Comparison of ENCODE assay signal across 13 cellular contexts in the genomic region with DNA sequence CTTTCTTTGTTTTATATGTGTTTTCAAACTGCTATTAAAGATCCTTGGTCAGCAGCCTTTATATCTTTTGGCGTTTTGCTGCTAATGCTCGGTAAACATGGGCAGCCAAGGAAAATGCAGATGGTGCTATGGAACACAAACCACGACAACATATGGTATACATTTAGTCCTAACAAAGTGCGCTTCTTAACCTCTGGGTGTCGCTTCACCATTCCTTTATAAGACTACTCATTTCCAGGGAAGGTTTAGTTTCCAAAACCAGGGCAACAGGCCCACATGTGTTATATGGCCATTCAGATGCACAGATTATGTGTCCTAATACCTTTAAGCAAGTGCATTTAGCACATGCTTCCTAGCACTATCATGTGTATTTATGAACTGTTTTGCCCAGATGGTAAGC. TPM values are rescaled to one million over a fixed set of nuclear protein-coding genes. Genes with fewer than 3 reads are reported as not detected.
A peak's percentile ranks its signal among the peaks of the same experiment; 100 is the strongest.
DNase-seq lines count a peak whose midpoint lies in the region; FAIRE-seq and TF ChIP-seq lines count a peak whose summit lies in the region.
"Had no signal": no experiment of that assay in that cellular context is flagged by ENCODE, and none has a peak within 500 bp of the region (broad histone marks: within the 10 kb centered on the region; RNA-seq: fewer than 3 reads in every experiment).

No MANE protein-coding gene starts in this region.

- peaks cover 66% of the 10 kb centered on the region for H3K27me3 ChIP-seq in astrocyte (ENCODE audit: insufficient read depth, low read length)

- no peak overlapping the region for H3K4me2 ChIP-seq in astrocyte (ENCODE audit: low read length)

- H3K9ac ChIP-seq in astrocyte (ENCODE audit: low read length) = no peak overlapping the region
- H3K9ac ChIP-seq: parathyroid adenoma had no signal

- H3K4me1 Mint-ChIP-seq in astrocyte (ENCODE audit: low read depth, unreplicated experiment) = no peaks in the 10 kb centered on the region

- peak; percentile 39 for TF ChIP-seq CTCF in astrocyte (IDR thresholded peaks at IDR 0.05; ENCODE audit: insufficient read depth, low read depth, low read length)

- peaks cover 62% of the 10 kb centered on the region for H3K27me3 Mint-ChIP-seq in astrocyte (ENCODE audit: low read depth, unreplicated experiment)

- no peaks in the 10 kb centered on the region for H3K4me1 ChIP-seq in astrocyte (ENCODE audit: insufficient read depth, low read length)
- H3K4me1 ChIP-seq: parathyroid adenoma had no signal

- no peak overlapping the region for H3K27ac ChIP-seq in astrocyte (ENCODE audit: low read depth, low read length)
- H3K27ac ChIP-seq: parathyroid adenoma had no signal

- DNase-seq in EL (peak; percentile 57), Kasumi-1 (lab: John Stamatoyannopoulos, UW) (peak; percentile 13 to 37), astrocyte (ENCODE audit: low read depth) (no peak), left kidney (ENCODE audit: low read depth, low spot score) (peak; percentile 32), amygdala (lab: John Stamatoyannopoulos, UW) (no peak), NCI-H2029 (lab: John Stamatoyannopoulos, UW) (no peak), midbrain (lab: John Stamatoyannopoulos, UW) (no peak), HuH-7 (ENCODE audit: low spot score) (no peak)
- DNase-seq: activated naive CD4-positive, alpha-beta T cell treated with anti-CD3 and anti-CD28 coated beads, Interleukin-2, amount 50 U/mL, for 16 hours; Calu3; hypothalamus; NCI-H345 had no signal

- no peaks in the 10 kb centered on the region for H3K36me3 Mint-ChIP-seq in astrocyte (ENCODE audit: low read depth, unreplicated experiment)

- H4K20me1 ChIP-seq in astrocyte (ENCODE audit: insufficient read depth, low read length) = no peaks in the 10 kb centered on the region

- H2AFZ ChIP-seq in astrocyte (ENCODE audit: low read depth, low read length) = no peak overlapping the region
- H2AFZ ChIP-seq: parathyroid adenoma had no signal

- no peak overlapping the region for H3K27ac Mint-ChIP-seq in astrocyte (ENCODE audit: unreplicated experiment)

- no peaks in the 10 kb centered on the region for H3K79me2 ChIP-seq in astrocyte (ENCODE audit: insufficient read depth, low read length)
- H3K79me2 ChIP-seq: parathyroid adenoma had no signal

- no peaks in the 10 kb centered on the region for H3K36me3 ChIP-seq in astrocyte (ENCODE audit: insufficient read depth, low read length)

- no peak overlapping the region for H3K4me3 Mint-ChIP-seq in astrocyte (ENCODE audit: unreplicated experiment)

- H3K9me3 Mint-ChIP-seq in astrocyte (ENCODE audit: unreplicated experiment) = peaks cover 2% of the 10 kb centered on the region

- FAIRE-seq in astrocyte (lab: Jason Lieb, UNC) = no peak

- no peaks in the 10 kb centered on the region for H3K9me3 ChIP-seq in astrocyte (ENCODE audit: insufficient read depth, low read depth, low read length)

- H3K4me3 ChIP-seq in astrocyte (ENCODE audit: insufficient read depth, low read depth, low read length) = no peak overlapping the region

RNA-seq across cellular contexts. Expression of gene SHOX2, which starts 14.7 kb away (rescaled TPM):
- total RNA-seq in astrocyte = 0.25 and 0.34 TPM in 2 replicates

RNA-seq across cellular contexts. Expression of gene RSRC1, which starts 18.4 kb away (rescaled TPM):
- 22.9 and 28.5 TPM in 2 replicates for total RNA-seq in astrocyte

Comparison
In these comparisons a context has a peak if more than half of its experiments do, and no peak if none do; other contexts are left out.
1. DNase-seq: peak in EL (single experiment), Kasumi-1 (2 of 2) and left kidney (single experiment); none in astrocyte (single experiment), amygdala (0 of 56), NCI-H2029 (single experiment), midbrain (single experiment) and HuH-7 (single experiment).